8 cellular contexts compared by ENCODE assay signal in genomic region chr9:129138476-129139232, GRCh38. TPM values are rescaled to one million over a fixed set of nuclear protein-coding genes. Genes with fewer than 3 reads are reported as not detected.
DNase-seq lines count a peak whose midpoint lies in the region; ATAC-seq and TF ChIP-seq lines count a peak whose summit lies in the region.

No MANE protein-coding gene starts in this region.

- H3K4me1 ChIP-seq in GM23338 (ENCODE audit: insufficient read depth), result peaks cover 35% of the 10 kb centered on the region
- H3K4me1 ChIP-seq in skeletal muscle tissue (ENCODE audit: control insufficient read depth in 3 of 3, insufficient read depth in 3 of 3, low read length in 3 of 3), result peaks cover 52 to 61% (median 54%) of the 10 kb centered on the region in 3 donors

- H3K4me3 Mint-ChIP-seq in GM23338, result peak overlapping the region; percentile 73; the same call in 2 of the 3 replicates
- no peak overlapping the region for H3K4me3 Mint-ChIP-seq in activated naive CD8-positive, alpha-beta T cell treated with anti-CD3 and anti-CD28 coated beads for 36 hours

- H3K4me2 ChIP-seq in GM23338, result no peak overlapping the region

- H3K4me3 ChIP-seq in GM23338, result no peak overlapping the region
- H3K4me3 ChIP-seq in skeletal muscle tissue (ENCODE audit: low read length in 3 of 3), result peak overlapping the region; percentile 52 to 88 (median 79)

- peaks cover 33% of the 10 kb centered on the region for H3K27me3 Mint-ChIP-seq in GM23338 (ENCODE audit: insufficient read depth, low read depth, poor library complexity)
- H3K27me3 Mint-ChIP-seq in activated naive CD8-positive, alpha-beta T cell treated with anti-CD3 and anti-CD28 coated beads for 36 hours, result no peaks in the 10 kb centered on the region

- H3F3A ChIP-seq in GM23338 (replicated peaks; ENCODE audit: low read depth), result peaks cover 6% of the 10 kb centered on the region

- no peaks in the 10 kb centered on the region for H4K20me1 ChIP-seq in GM23338 (replicated peaks; ENCODE audit: insufficient read depth)

- no peak for ATAC-seq in GM23338
- ATAC-seq in HG02870 (IDR thresholded peaks at IDR 0.05; ENCODE audit: unreplicated experiment), result no peak

- H3K27me3 ChIP-seq in GM23338 (ENCODE audit: insufficient read depth) (no peaks in the 10 kb centered on the region), skeletal muscle tissue (ENCODE audit: control insufficient read depth in 3 of 3, insufficient read depth in 3 of 3, low read length in 3 of 3) (no peaks in the 10 kb centered on the region)

- H3K9me2 ChIP-seq in GM23338 (ENCODE audit: insufficient read depth), result no peaks in the 10 kb centered on the region

- no peak overlapping the region for H2AFZ ChIP-seq in GM23338

- no peak for TF ChIP-seq CTCF in GM23338 (conservative IDR thresholded peaks at IDR 0.05; ENCODE audit: low read depth in 2 of 2)

- peak overlapping the region; percentile 79 for H3K27ac ChIP-seq in GM23338 (ENCODE audit: low read depth)
- H3K27ac ChIP-seq in skeletal muscle tissue (ENCODE audit: low read depth, low read length), result peak overlapping the region; percentile 100

- peak overlapping the region; percentile 82 to 100 (median 95) for H3K9ac ChIP-seq in skeletal muscle tissue (ENCODE audit: low read depth in 1 of 3, low read length in 3 of 3)

- peaks cover 43% of the 10 kb centered on the region for H3K36me3 Mint-ChIP-seq in GM23338 (ENCODE audit: low read depth)
- H3K36me3 Mint-ChIP-seq in activated naive CD8-positive, alpha-beta T cell treated with anti-CD3 and anti-CD28 coated beads for 36 hours, result peaks cover 20% of the 10 kb centered on the region

- peaks cover 6% of the 10 kb centered on the region; the same call in 1 of the 2 replicates for H3K36me3 ChIP-seq in GM23338 (ENCODE audit: insufficient read depth)
- peaks cover 22 to 28% (median 23%) of the 10 kb centered on the region in 3 donors for H3K36me3 ChIP-seq in skeletal muscle tissue (ENCODE audit: control insufficient read depth in 3 of 3, insufficient read depth in 3 of 3, low read length in 3 of 3)

- peak overlapping the region; percentile 98 for H3K27ac Mint-ChIP-seq in GM23338
- peak overlapping the region; percentile 99 for H3K27ac Mint-ChIP-seq in activated naive CD8-positive, alpha-beta T cell treated with anti-CD3 and anti-CD28 coated beads for 36 hours

- H3K9me3 ChIP-seq in skeletal muscle tissue (ENCODE audit: control insufficient read depth in 3 of 3, low read length in 3 of 3), result no peaks in the 10 kb centered on the region

- DNase-seq in GM23338 (ENCODE audit: low spot score) (no peak), hepatic stellate cell (ENCODE audit: low spot score) (peak; percentile 72), NCI-H748 treated with DMSO at 0.1 percent for 48 hours (lab: John Stamatoyannopoulos, UW) (no peak), kidney glomerular epithelial cell (lab: John Stamatoyannopoulos, UW) (no peak), SIG-M5 (lab: John Stamatoyannopoulos, UW) (no peak)
- DNase-seq in activated naive CD8-positive, alpha-beta T cell treated with anti-CD3 and anti-CD28 coated beads for 36 hours, result no peak

- H3K4me1 Mint-ChIP-seq in GM23338, result peaks cover 51% of the 10 kb centered on the region
- peaks cover 33% of the 10 kb centered on the region for H3K4me1 Mint-ChIP-seq in activated naive CD8-positive, alpha-beta T cell treated with anti-CD3 and anti-CD28 coated beads for 36 hours

- H3K79me2 ChIP-seq in GM23338 (replicated peaks; ENCODE audit: insufficient read depth), result peaks cover 8% of the 10 kb centered on the region

- no peaks in the 10 kb centered on the region for H3K9me3 Mint-ChIP-seq in GM23338
- H3K9me3 Mint-ChIP-seq in activated naive CD8-positive, alpha-beta T cell treated with anti-CD3 and anti-CD28 coated beads for 36 hours, result no peaks in the 10 kb centered on the region

TF ChIP-seq in GM23338, 12 proteins besides CTCF, POLR2A, EP300 and RAD21:
- TF ChIP-seq CREB1 (CRISPR knock-in tag; IDR thresholded peaks at IDR 0.05; ENCODE audit: low read depth), result no peak
- no peak for TF ChIP-seq ZNF331 (CRISPR knock-in tag; IDR thresholded peaks at IDR 0.05; ENCODE audit: low read depth)
- no peak for TF ChIP-seq ETS1 (IDR thresholded peaks at IDR 0.05)
- no peak for TF ChIP-seq POLR2AphosphoS5 (IDR thresholded peaks at IDR 0.05; ENCODE audit: low read depth)
- no peak for TF ChIP-seq JUNB (IDR thresholded peaks at IDR 0.05; ENCODE audit: unreplicated experiment)
- no peak for TF ChIP-seq ZNF114 (CRISPR knock-in tag; IDR thresholded peaks at IDR 0.05)
- TF ChIP-seq, protein P1, sequence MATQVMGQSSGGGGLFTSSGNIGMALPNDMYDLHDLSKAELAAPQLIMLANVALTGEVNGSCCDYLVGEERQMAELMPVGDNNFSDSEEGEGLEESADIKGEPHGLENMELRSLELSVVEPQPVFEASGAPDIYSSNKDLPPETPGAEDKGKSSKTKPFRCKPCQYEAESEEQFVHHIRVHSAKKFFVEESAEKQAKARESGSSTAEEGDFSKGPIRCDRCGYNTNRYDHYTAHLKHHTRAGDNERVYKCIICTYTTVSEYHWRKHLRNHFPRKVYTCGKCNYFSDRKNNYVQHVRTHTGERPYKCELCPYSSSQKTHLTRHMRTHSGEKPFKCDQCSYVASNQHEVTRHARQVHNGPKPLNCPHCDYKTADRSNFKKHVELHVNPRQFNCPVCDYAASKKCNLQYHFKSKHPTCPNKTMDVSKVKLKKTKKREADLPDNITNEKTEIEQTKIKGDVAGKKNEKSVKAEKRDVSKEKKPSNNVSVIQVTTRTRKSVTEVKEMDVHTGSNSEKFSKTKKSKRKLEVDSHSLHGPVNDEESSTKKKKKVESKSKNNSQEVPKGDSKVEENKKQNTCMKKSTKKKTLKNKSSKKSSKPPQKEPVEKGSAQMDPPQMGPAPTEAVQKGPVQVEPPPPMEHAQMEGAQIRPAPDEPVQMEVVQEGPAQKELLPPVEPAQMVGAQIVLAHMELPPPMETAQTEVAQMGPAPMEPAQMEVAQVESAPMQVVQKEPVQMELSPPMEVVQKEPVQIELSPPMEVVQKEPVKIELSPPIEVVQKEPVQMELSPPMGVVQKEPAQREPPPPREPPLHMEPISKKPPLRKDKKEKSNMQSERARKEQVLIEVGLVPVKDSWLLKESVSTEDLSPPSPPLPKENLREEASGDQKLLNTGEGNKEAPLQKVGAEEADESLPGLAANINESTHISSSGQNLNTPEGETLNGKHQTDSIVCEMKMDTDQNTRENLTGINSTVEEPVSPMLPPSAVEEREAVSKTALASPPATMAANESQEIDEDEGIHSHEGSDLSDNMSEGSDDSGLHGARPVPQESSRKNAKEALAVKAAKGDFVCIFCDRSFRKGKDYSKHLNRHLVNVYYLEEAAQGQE (IDR thresholded peaks at IDR 0.05; ENCODE audit: unreplicated experiment), result no peak
- TF ChIP-seq EZH2 (IDR thresholded peaks at IDR 0.05; ENCODE audit: low read depth, unreplicated experiment), result no peak
- TF ChIP-seq STAT1 (IDR thresholded peaks at IDR 0.05; ENCODE audit: unreplicated experiment), result no peak
- no peak for TF ChIP-seq EZH2phosphoT487 (IDR thresholded peaks at IDR 0.05; ENCODE audit: unreplicated experiment)
- no peak for TF ChIP-seq NANOG (IDR thresholded peaks at IDR 0.05; ENCODE audit: borderline replicate concordance)

RNA-seq across cellular contexts. Expression of gene PTPA, which starts 27.4 kb away (rescaled TPM):
- total RNA-seq in GM23338 (2014; rRNA removed; shearing (Covaris generic)), result 110 and 122 TPM in 2 replicates
- polyA plus RNA-seq in GM23338 (2016; fragmentation: Nextera tagmentation; extraction: Ambion mirVana), result 53.9 and 57.3 TPM in 2 replicates
- total RNA-seq in activated naive CD8-positive, alpha-beta T cell treated with anti-CD3 and anti-CD28 coated beads for 36 hours, result 100 to 1,000 TPM; 101 to 104 TPM
- total RNA-seq in skeletal muscle tissue, result 66.8 TPM

RNA-seq across cellular contexts. Expression of gene CRAT, which starts 28.1 kb away (rescaled TPM):
- 9.9 TPM in 2 replicates for total RNA-seq in GM23338 (2014; rRNA removed; shearing (Covaris generic))
- polyA plus RNA-seq in GM23338 (2016; fragmentation: Nextera tagmentation; extraction: Ambion mirVana), result 3.7 and 4.6 TPM in 2 replicates
- 1 to 10 TPM; 7.3 to 7.9 TPM for total RNA-seq in activated naive CD8-positive, alpha-beta T cell treated with anti-CD3 and anti-CD28 coated beads for 36 hours
- 27.1 TPM for total RNA-seq in skeletal muscle tissue

RNA-seq across cellular contexts. Expression of gene IER5L, which starts 39.4 kb away (rescaled TPM):
- total RNA-seq in GM23338 (2014; rRNA removed; shearing (Covaris generic)), result 0.90 and 1.2 TPM in 2 replicates
- polyA plus RNA-seq in GM23338 (2016; fragmentation: Nextera tagmentation; extraction: Ambion mirVana), result 0.19 and 0.24 TPM in 2 replicates
- 1 to 10 TPM; 1.1 to 1.2 TPM for total RNA-seq in activated naive CD8-positive, alpha-beta T cell treated with anti-CD3 and anti-CD28 coated beads for 36 hours
- total RNA-seq in skeletal muscle tissue, result 16.7 TPM

RNA-seq across cellular contexts. Expression of gene DOLPP1, which starts 57.7 kb away (rescaled TPM):
- 30.0 and 31.9 TPM in 2 replicates for total RNA-seq in GM23338 (2014; rRNA removed; shearing (Covaris generic))
- 20.5 and 23.3 TPM in 2 replicates for polyA plus RNA-seq in GM23338 (2016; fragmentation: Nextera tagmentation; extraction: Ambion mirVana)
- 10 to 100 TPM; 17.7 to 20.8 TPM for total RNA-seq in activated naive CD8-positive, alpha-beta T cell treated with anti-CD3 and anti-CD28 coated beads for 36 hours
- total RNA-seq in skeletal muscle tissue, result 5.2 TPM
